In the genomic region with DNA sequence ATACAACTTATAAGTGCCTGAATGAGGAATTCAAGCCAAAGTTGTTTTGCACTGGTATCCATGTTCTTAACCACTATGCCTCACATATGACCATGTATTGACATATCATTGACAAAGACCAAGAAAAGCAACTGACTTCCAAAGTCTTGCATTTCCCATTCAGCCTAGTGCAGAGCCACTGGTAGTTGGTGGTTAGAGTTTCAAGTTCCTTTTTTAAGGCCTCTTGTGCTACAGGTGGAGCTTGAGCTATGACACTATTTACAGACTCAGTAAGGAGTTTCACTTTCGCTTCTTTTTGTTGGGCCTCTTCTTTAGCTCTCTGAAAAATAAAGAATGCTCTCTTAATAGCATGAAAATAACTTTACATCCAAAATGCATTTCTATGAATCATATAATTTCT, we compare ENCODE assay signal across 8 cellular contexts.
DNase-seq lines count a peak whose midpoint lies in the region; ATAC-seq lines count a peak whose summit lies in the region.

No MANE protein-coding gene starts in this region.

- H3K27ac Mint-ChIP-seq in T-helper 1 cell treated with Interleukin-12 subunit alpha and Interleukin-12 subunit beta and Interleukin-4 antibody, amounts not matched to agents 30 μg/mL and 1 μg/mL, for 36 hours = peak overlapping the region; percentile 75
- no peak overlapping the region for H3K27ac Mint-ChIP-seq in stimulated activated naive B cell treated with anti-CD40 and anti-IgM and Interleukin-4, amounts not matched to agents 10 μg/mL and 1 μg/mL and 100 μg/mL, for 72 hours

- H3K9me3 Mint-ChIP-seq in T-helper 1 cell treated with Interleukin-12 subunit alpha and Interleukin-12 subunit beta and Interleukin-4 antibody, amounts not matched to agents 30 μg/mL and 1 μg/mL, for 36 hours = peaks cover 5% of the 10 kb centered on the region
- H3K9me3 Mint-ChIP-seq in stimulated activated naive B cell treated with anti-CD40 and anti-IgM and Interleukin-4, amounts not matched to agents 10 μg/mL and 1 μg/mL and 100 μg/mL, for 72 hours = peaks cover 7 to 10% of the 10 kb centered on the region in 2 donors

- H3K4me1 Mint-ChIP-seq in T-helper 1 cell treated with Interleukin-12 subunit alpha and Interleukin-12 subunit beta and Interleukin-4 antibody, amounts not matched to agents 30 μg/mL and 1 μg/mL, for 36 hours (ENCODE audit: low read depth) = peaks cover 17% of the 10 kb centered on the region
- peaks cover 24 to 43% of the 10 kb centered on the region in 2 donors for H3K4me1 Mint-ChIP-seq in stimulated activated naive B cell treated with anti-CD40 and anti-IgM and Interleukin-4, amounts not matched to agents 10 μg/mL and 1 μg/mL and 100 μg/mL, for 72 hours

- H3K36me3 Mint-ChIP-seq in T-helper 1 cell treated with Interleukin-12 subunit alpha and Interleukin-12 subunit beta and Interleukin-4 antibody, amounts not matched to agents 30 μg/mL and 1 μg/mL, for 36 hours (ENCODE audit: low read depth) = no peaks in the 10 kb centered on the region
- H3K36me3 Mint-ChIP-seq in stimulated activated naive B cell treated with anti-CD40 and anti-IgM and Interleukin-4, amounts not matched to agents 10 μg/mL and 1 μg/mL and 100 μg/mL, for 72 hours = peaks cover 2 to 10% of the 10 kb centered on the region in 2 donors

- H3K27me3 Mint-ChIP-seq in T-helper 1 cell treated with Interleukin-12 subunit alpha and Interleukin-12 subunit beta and Interleukin-4 antibody, amounts not matched to agents 30 μg/mL and 1 μg/mL, for 36 hours (ENCODE audit: low read depth) = no peaks in the 10 kb centered on the region
- peaks cover 0 to 6% of the 10 kb centered on the region in 2 donors for H3K27me3 Mint-ChIP-seq in stimulated activated naive B cell treated with anti-CD40 and anti-IgM and Interleukin-4, amounts not matched to agents 10 μg/mL and 1 μg/mL and 100 μg/mL, for 72 hours

- DNase-seq in Ammon's horn (ENCODE audit: low spot score) (peak; percentile 1), putamen (ENCODE audit: low spot score) (no peak), COLO829 (ENCODE audit: low spot score) (no peak), NCI-H1417 treated with DMSO at 0.1 percent for 48 hours (lab: John Stamatoyannopoulos, UW) (no peak)
- peak; percentile 9 for DNase-seq in stimulated activated naive B cell treated with anti-CD40 and anti-IgM and Interleukin-4, amounts not matched to agents 10 μg/mL and 1 μg/mL and 100 μg/mL, for 72 hours

- ATAC-seq in GM19043 (IDR thresholded peaks at IDR 0.05; ENCODE audit: low read depth, unreplicated experiment) (peak; percentile 99), HG03103 (IDR thresholded peaks at IDR 0.05; ENCODE audit: low read depth, unreplicated experiment) (peak; percentile 99)
- ATAC-seq in stimulated activated naive B cell treated with anti-CD40 and anti-IgM and Interleukin-4, amounts not matched to agents 10 μg/mL and 1 μg/mL and 100 μg/mL, for 72 hours (replicated peaks) = peak; percentile 97 to 98

- H3K4me3 Mint-ChIP-seq in T-helper 1 cell treated with Interleukin-12 subunit alpha and Interleukin-12 subunit beta and Interleukin-4 antibody, amounts not matched to agents 30 μg/mL and 1 μg/mL, for 36 hours = no peak overlapping the region
- H3K4me3 Mint-ChIP-seq in stimulated activated naive B cell treated with anti-CD40 and anti-IgM and Interleukin-4, amounts not matched to agents 10 μg/mL and 1 μg/mL and 100 μg/mL, for 72 hours = no peak overlapping the region

Comparison
In these comparisons a context has a peak if more than half of its experiments do, and no peak if none do; other contexts are left out.
1. DNase-seq: peak in Ammon's horn (single experiment) and stimulated activated naive B cell treated with anti-CD40 and anti-IgM and Interleukin-4, amounts not matched to agents 10 μg/mL and 1 μg/mL and 100 μg/mL, for 72 hours (single experiment); none in putamen (single experiment), COLO829 (single experiment) and NCI-H1417 treated with DMSO at 0.1 percent for 48 hours (single experiment).
2. Peak in every context shown above with its lines, with median percentiles within 50 percentile points of each other: ATAC-seq.